Comparison of ENCODE assay signal across 15 cellular contexts in genomic region chr4:144006200-144006797, GRCh38. TPM values are rescaled to one million over a fixed set of nuclear protein-coding genes. Genes with fewer than 3 reads are reported as not detected.
"Had no signal": no experiment of that assay in that cellular context is flagged by ENCODE, and none has a peak within 500 bp of the region (broad histone marks: within the 10 kb centered on the region; RNA-seq: fewer than 3 reads in every experiment).

No MANE protein-coding gene starts in this region.

RNA-seq across cellular contexts. Expression of gene GYPB, which starts 12.9 kb away (rescaled TPM):
- total RNA-seq: activated CD4-positive, alpha-beta memory T cell treated with anti-CD3 and anti-CD28 coated beads, Interleukin-2, amount 10 ng/mL, durations not matched to agents 7 days and 5 days; activated CD4-positive, alpha-beta T cell treated with anti-CD3 and anti-CD28 coated beads, Interleukin-2, amount 10 ng/mL, durations not matched to agents 7 days and 5 days; cardiac muscle cell; endothelial cell of umbilical vein; esophagus mucosa; gastrocnemius medialis; hepatocyte; left cardiac atrium; naive thymus-derived CD4-positive, alpha-beta T cell; ovary; progenitor cell of endocrine pancreas; renal cortical epithelial cell; suprapubic skin; T-helper 1 cell treated with Interleukin-12 subunit alpha and Interleukin-12 subunit beta and Interleukin-4 antibody, amounts not matched to agents 30 ng/mL and 1 ng/mL, for 36 hours; WTC11 had no signal
